In genomic region chr16:68086860-68087268, GRCh38 we compare ENCODE assay signal across 8 cellular contexts. TPM values are rescaled to one million over a fixed set of nuclear protein-coding genes. Genes with fewer than 3 reads are reported as not detected.
DNase-seq lines count a peak whose midpoint lies in the region; ATAC-seq and TF ChIP-seq lines count a peak whose summit lies in the region.

No MANE protein-coding gene starts in this region.

- H3K27ac ChIP-seq in OCI-LY7 (ENCODE audit: low read depth, low read length, poor library complexity, severe bottlenecking) (peak overlapping the region; percentile 90), endodermal cell (ENCODE audit: low read depth, low read length) (no peak overlapping the region), prostate gland (peak overlapping the region; percentile 91 to 95)

- no peak overlapping the region for H2AFZ ChIP-seq in OCI-LY7 (ENCODE audit: low read length)

- no peak overlapping the region for H3K27ac Mint-ChIP-seq in endodermal cell

- H3K27me3 Mint-ChIP-seq in endodermal cell (ENCODE audit: insufficient read depth): no peaks in the 10 kb centered on the region

- CTCF ChIA-PET in OCI-LY7 (lab: Charles Lee; ENCODE audit: unreplicated experiment): interaction anchor here (5.4 kb wide), 1 partner anchor 16 kb away, joined by 34 read pairs; no protein-coding TSS in a partner anchor

- no peak for TF ChIP-seq POLR2A in prostate gland (IDR thresholded peaks at IDR 0.05)

- H3K27me3 ChIP-seq in endodermal cell (ENCODE audit: control insufficient read depth, insufficient read depth, low read length, poor library complexity, severe bottlenecking): no peaks in the 10 kb centered on the region
- H3K27me3 ChIP-seq in prostate gland (replicated peaks; ENCODE audit: insufficient read depth): no peaks in the 10 kb centered on the region

- no peaks in the 10 kb centered on the region for H3K9me3 Mint-ChIP-seq in endodermal cell

- BruUV-seq in OCI-LY7 (replicated peaks; lab: Mats Ljungman, UMichigan): TSS peak; percentile 43

- H3K9ac ChIP-seq in endodermal cell (ENCODE audit: extremely low read depth, low read length, poor library complexity, severe bottlenecking): peak overlapping the region; percentile 17

- peak overlapping the region; percentile 97 for H3K4me3 Mint-ChIP-seq in endodermal cell

- no peak for DNase-seq in OCI-LY7 (ENCODE audit: low spot score)
- DNase-seq in endodermal cell: no peak
- no peak for DNase-seq in prostate gland (ENCODE audit: low spot score)
- DNase-seq in MV-4-11 (lab: John Stamatoyannopoulos, UW): no peak
- DNase-seq in T1000 (lab: John Stamatoyannopoulos, UW): no peak
- no peak for DNase-seq in NCI-H2227 (lab: John Stamatoyannopoulos, UW; ENCODE audit: unreplicated experiment)

- intact Hi-C loops in OCI-LY7 (cut with micrococcal nuclease; ENCODE audit: unreplicated experiment) (loop anchor here (10.0 kb wide), 1 partner anchor 522 kb away; the partner anchor contains the start of gene CTCF), prostate gland (cut with DNase I) (no loop called here)

- H4K20me1 ChIP-seq in OCI-LY7 (ENCODE audit: insufficient read depth, low read length): peaks cover 40% of the 10 kb centered on the region

- ATAC-seq in GM21619 (IDR thresholded peaks at IDR 0.05; ENCODE audit: unreplicated experiment): no peak

- 34 to 44% methylated on average over 4 of the region's 6 CpGs for WGBS in endodermal cell (ENCODE audit: insufficient coverage in 1 of 2, insufficient read length in 1 of 2), 2 experiments
- 3% methylated on average over 6 of the region's 6 CpGs for WGBS in prostate gland

- POLR2A ChIA-PET in OCI-LY7 (lab: Charles Lee): interaction anchor here (1.2 to 4.0 kb wide), 4 partner anchors 12 to 64 kb away, joined by 3 to 53 read pairs (median 7); partner anchors contain the start of genes DDX28 and DUS2

- no peaks in the 10 kb centered on the region for H3K9me2 ChIP-seq in OCI-LY7 (ENCODE audit: insufficient read depth, low read length)

- peak overlapping the region; percentile 96 for H3K4me2 ChIP-seq in OCI-LY7 (ENCODE audit: low read length)

- H3K4me1 ChIP-seq in OCI-LY7 (ENCODE audit: insufficient read depth, low read length, poor library complexity, severe bottlenecking): peaks cover 67% of the 10 kb centered on the region
- H3K4me1 ChIP-seq in endodermal cell (ENCODE audit: control insufficient read depth, insufficient read depth, low read length): peaks cover 16% of the 10 kb centered on the region
- H3K4me1 ChIP-seq in prostate gland (replicated peaks): peaks cover 6% of the 10 kb centered on the region

- peaks cover 35% of the 10 kb centered on the region for H3K4me1 Mint-ChIP-seq in endodermal cell

- no peaks in the 10 kb centered on the region for H3K36me3 Mint-ChIP-seq in endodermal cell (ENCODE audit: low read depth)

- H3K36me3 ChIP-seq in OCI-LY7 (ENCODE audit: insufficient read depth, low read length) (no peaks in the 10 kb centered on the region), endodermal cell (ENCODE audit: control insufficient read depth, insufficient read depth, low read length) (no peaks in the 10 kb centered on the region), prostate gland (no peaks in the 10 kb centered on the region)

- peaks cover 63% of the 10 kb centered on the region for H3K79me2 ChIP-seq in OCI-LY7 (ENCODE audit: insufficient read depth, low read depth, low read length)

- H3K9me3 ChIP-seq in OCI-LY7 (ENCODE audit: low read length) (no peaks in the 10 kb centered on the region), endodermal cell (ENCODE audit: control insufficient read depth, low read length) (no peaks in the 10 kb centered on the region), prostate gland (no peaks in the 10 kb centered on the region)

- H3K4me3 ChIP-seq in GM08714 (ENCODE audit: low read length) (peak overlapping the region; percentile 94; the same call in 1 of the 2 replicates), OCI-LY7 (ENCODE audit: low read depth, low read length, poor library complexity, severe bottlenecking) (peak overlapping the region; percentile 91), endodermal cell (ENCODE audit: low read length) (peak overlapping the region; percentile 92), prostate gland (peak overlapping the region; percentile 81 to 92)

- no peak for TF ChIP-seq CTCF in OCI-LY7 (conservative IDR thresholded peaks at IDR 0.05; ENCODE audit: low read length)
- no peak for TF ChIP-seq CTCF in endodermal cell (conservative IDR thresholded peaks at IDR 0.05)
- no peak for TF ChIP-seq CTCF in prostate gland (IDR thresholded peaks at IDR 0.05)

RNA-seq across cellular contexts. Expression of gene NFATC3, which starts 1.7 kb away (rescaled TPM):
- 60.9 and 73.4 TPM in 2 replicates for total RNA-seq in OCI-LY7 (2014; rRNA removed; shearing (Covaris generic))
- total RNA-seq in OCI-LY7 (2022): 76.0 and 91.7 TPM in 2 replicates
- total RNA-seq in endodermal cell: 10 to 100 TPM; 27.4 to 30.1 TPM
- polyA plus RNA-seq in endodermal cell (2013, experiment 1 of 2): 25.3 TPM
- polyA plus RNA-seq in endodermal cell (2013, experiment 2 of 2): 24.3 TPM
- total RNA-seq in prostate gland: 10 to 100 TPM; 36.6 to 84.1 TPM
